Comparison of ENCODE assay signal across 33 cellular contexts in the genomic region with DNA sequence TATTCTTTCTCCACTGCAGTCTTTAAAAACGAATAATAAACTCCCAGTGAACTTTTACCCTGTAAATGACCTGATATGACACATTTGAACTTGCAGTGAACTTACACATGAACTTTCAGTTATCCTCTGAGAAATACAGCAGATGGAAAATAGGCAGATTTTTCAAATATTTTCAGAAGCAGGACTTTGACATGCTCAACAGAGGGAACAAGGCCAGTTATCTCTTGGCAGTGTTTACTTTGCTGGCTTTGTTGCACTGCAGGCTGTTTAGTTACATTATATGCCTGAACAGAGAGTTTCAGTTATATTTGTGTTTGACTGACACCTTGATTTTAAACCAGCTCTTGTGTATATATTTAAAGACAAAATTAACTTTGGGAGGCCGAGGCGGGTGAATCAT. TPM values are rescaled to one million over a fixed set of nuclear protein-coding genes. Genes with fewer than 3 reads are reported as not detected.
A peak's percentile ranks its signal among the peaks of the same experiment; 100 is the strongest.
DNase-seq lines count a peak whose midpoint lies in the region; ATAC-seq and TF ChIP-seq lines count a peak whose summit lies in the region.
"Had no signal": no experiment of that assay in that cellular context is flagged by ENCODE, and none has a peak within 500 bp of the region (broad histone marks: within the 10 kb centered on the region; RNA-seq: fewer than 3 reads in every experiment).

No MANE protein-coding gene starts in this region.

- peaks cover 11% of the 10 kb centered on the region for H3K36me3 Mint-ChIP-seq in progenitor cell of endocrine pancreas (ENCODE audit: insufficient read depth)
- H3K36me3 Mint-ChIP-seq: activated naive CD8-positive, alpha-beta T cell had no signal

- peaks cover 6% of the 10 kb centered on the region for H3K4me1 Mint-ChIP-seq in progenitor cell of endocrine pancreas (ENCODE audit: low read depth)
- H3K4me1 Mint-ChIP-seq: central memory CD8-positive, alpha-beta T cell had no signal

- DNase-seq in H4 (ENCODE audit: low spot score) (peak; percentile 5), astrocyte of the cerebellum (ENCODE audit: low read depth) (peak; percentile 19), fibroblast of the aortic adventitia (ENCODE audit: low read depth) (peak; percentile 56), progenitor cell of endocrine pancreas (ENCODE audit: low spot score, unreplicated experiment) (no peak)
- no peak for DNase-seq in stimulated activated CD4-positive, alpha-beta T cell treated with anti-CD3 and anti-CD28 coated beads, Interleukin-1b, Interleukin-23, amount 100 ng/mL, for 48 hours
- DNase-seq in stimulated activated naive CD4-positive, alpha-beta T cell treated with Interleukin-2 at 50 U/mL for 16 hours (lab: John Stamatoyannopoulos, UW), result no peak
- DNase-seq: aorta; dermis blood vessel endothelial cell; esophagus squamous epithelium; GOT3; IMR-90; left lung; mesenchymal stem cell; NCI-H146; NCI-H226; NCI-H526 treated with DMSO at 0.1 percent for 48 hours; PC-9; stimulated activated CD4-positive, alpha-beta T cell treated with anti-CD3 and anti-CD28 coated beads, Interleukin-2, amount 100 ng/mL, for 48 hours; stomach; thyroid gland had no signal

- H3K4me3 Mint-ChIP-seq in progenitor cell of endocrine pancreas (ENCODE audit: low read depth), result no peak overlapping the region
- H3K4me3 Mint-ChIP-seq: activated naive CD8-positive, alpha-beta T cell; central memory CD8-positive, alpha-beta T cell had no signal

- H3K27ac Mint-ChIP-seq in progenitor cell of endocrine pancreas, result peak overlapping the region; percentile 79
- H3K27ac Mint-ChIP-seq: activated naive CD8-positive, alpha-beta T cell had no signal

- TF ChIP-seq CTCF in astrocyte of the cerebellum (IDR thresholded peaks at IDR 0.05; ENCODE audit: low read depth, low read length, missing control alignments) (no peak), fibroblast of the aortic adventitia (IDR thresholded peaks at IDR 0.05; ENCODE audit: insufficient read depth, low read length) (no peak), progenitor cell of endocrine pancreas (IDR thresholded peaks at IDR 0.05; ENCODE audit: unreplicated experiment) (no peak)

- in situ Hi-C loops in astrocyte of the cerebellum (cut with HindIII; ENCODE audit: low sequenced_read_pairs), result no loop called here

- H3K9me3 Mint-ChIP-seq in progenitor cell of endocrine pancreas (ENCODE audit: low read depth), result peaks cover 13% of the 10 kb centered on the region
- H3K9me3 Mint-ChIP-seq: central memory CD8-positive, alpha-beta T cell had no signal

- no peaks in the 10 kb centered on the region for H3K27me3 Mint-ChIP-seq in progenitor cell of endocrine pancreas

- ATAC-seq in HG03095 (IDR thresholded peaks at IDR 0.05; ENCODE audit: unreplicated experiment), result no peak
- no peak for ATAC-seq in HG03460 (IDR thresholded peaks at IDR 0.05; ENCODE audit: unreplicated experiment)
- ATAC-seq: A549, left lung, Right ventricle myocardium inferior, SK-N-SH treated with all-trans-retinoic acid at 6 μM for 48 hours had no signal

- H3K4me3 ChIP-seq in astrocyte of the cerebellum (ENCODE audit: low read depth, low read length) (no peak overlapping the region), fibroblast of the aortic adventitia (ENCODE audit: low read depth, low read length) (no peak overlapping the region)
- H3K4me3 ChIP-seq: A549, esophagus squamous epithelium, left lung, PC-9, right atrium auricular region, stomach, thyroid gland, vagina had no signal

RNA-seq across cellular contexts. Expression of a gene that starts 47.6 kb away (rescaled TPM):
- total RNA-seq in H4 (2014; rRNA removed; shearing (Covaris generic)), result not detected in 2 replicates
- total RNA-seq in fibroblast of the aortic adventitia (ENCODE audit: low replicate concordance), result not detected in 2 replicates
- total RNA-seq in progenitor cell of endocrine pancreas, result 7.4 and 14.0 TPM in 2 replicates
- total RNA-seq: activated CD8-positive, alpha-beta memory T cell treated with anti-CD3 and anti-CD28 coated beads for 36 hours; Daoy; dermis blood vessel endothelial cell; esophagus squamous epithelium; IMR-90; osteocyte; PC-9; right atrium auricular region; Right ventricle myocardium inferior; T-helper 2 cell treated with Interferon-gamma antibody and Interleukin-4, amounts not matched to agents 100 ng/mL and 5 ng/mL, for 36 hours; thyroid gland; vagina had no signal

Comparison
In these comparisons a context has a peak if more than half of its experiments do, and no peak if none do; other contexts are left out.
1. DNase-seq: peak in H4 (single experiment), astrocyte of the cerebellum (single experiment) and fibroblast of the aortic adventitia (single experiment); none in progenitor cell of endocrine pancreas (single experiment), stimulated activated CD4-positive, alpha-beta T cell treated with anti-CD3 and anti-CD28 coated beads, Interleukin-1b, Interleukin-23, amount 100 ng/mL, for 48 hours (single experiment) and stimulated activated naive CD4-positive, alpha-beta T cell treated with Interleukin-2 at 50 U/mL for 16 hours (single experiment).